1 cellular context compared by ENCODE assay signal in genomic region chr9:7376838-7377237, GRCh38.
TF ChIP-seq lines count a peak whose summit lies in the region.

No MANE protein-coding gene starts in this region.

TF ChIP-seq in GM23338, 12 proteins besides CTCF, POLR2A, EP300 and RAD21:
- TF ChIP-seq ZNF462 (CRISPR knock-in tag; IDR thresholded peaks at IDR 0.05): no peak
- TF ChIP-seq CREB1 (CRISPR knock-in tag; IDR thresholded peaks at IDR 0.05; ENCODE audit: low read depth): no peak
- no peak for TF ChIP-seq EZH2phosphoT487 (IDR thresholded peaks at IDR 0.05; ENCODE audit: unreplicated experiment)
- TF ChIP-seq ETS1 (IDR thresholded peaks at IDR 0.05): no peak
- TF ChIP-seq JUNB (IDR thresholded peaks at IDR 0.05; ENCODE audit: unreplicated experiment): no peak
- no peak for TF ChIP-seq NANOG (IDR thresholded peaks at IDR 0.05; ENCODE audit: borderline replicate concordance)
- TF ChIP-seq EZH2 (IDR thresholded peaks at IDR 0.05; ENCODE audit: low read depth, unreplicated experiment): no peak
- TF ChIP-seq POLR2AphosphoS5 (IDR thresholded peaks at IDR 0.05; ENCODE audit: low read depth): no peak
- no peak for TF ChIP-seq ZNF114 (CRISPR knock-in tag; IDR thresholded peaks at IDR 0.05)
- no peak for TF ChIP-seq ZNF331 (CRISPR knock-in tag; IDR thresholded peaks at IDR 0.05; ENCODE audit: low read depth)
- TF ChIP-seq STAT1 (IDR thresholded peaks at IDR 0.05; ENCODE audit: unreplicated experiment): no peak
- no peak for TF ChIP-seq REST (IDR thresholded peaks at IDR 0.05; ENCODE audit: unreplicated experiment)
